Comparison of ENCODE assay signal across 24 cellular contexts in the genomic region with DNA sequence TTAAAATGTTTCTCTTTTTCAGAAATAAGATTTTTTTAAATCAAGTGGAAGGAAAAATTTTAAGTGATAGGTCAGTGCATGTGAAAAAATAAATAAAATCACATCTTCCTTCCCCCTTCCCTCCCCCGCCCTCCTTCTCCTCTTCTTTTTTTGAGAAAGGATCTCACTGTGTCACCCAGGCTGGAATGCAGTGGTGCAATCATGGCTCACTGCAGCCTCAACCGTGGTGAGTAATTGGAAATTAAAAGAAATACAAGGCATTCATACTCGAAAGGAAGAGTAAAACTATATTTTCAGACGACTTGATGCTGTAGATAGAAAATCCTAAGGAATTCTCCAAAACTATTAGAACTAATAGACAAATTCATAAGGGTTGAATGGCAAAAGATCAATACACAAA. TPM values are rescaled to one million over a fixed set of nuclear protein-coding genes. Genes with fewer than 3 reads are reported as not detected.
DNase-seq lines count a peak whose midpoint lies in the region; ATAC-seq, FAIRE-seq and TF ChIP-seq lines count a peak whose summit lies in the region.
"Had no signal": no experiment of that assay in that cellular context is flagged by ENCODE, and none has a peak within 500 bp of the region (broad histone marks: within the 10 kb centered on the region; RNA-seq: fewer than 3 reads in every experiment).

No MANE protein-coding gene starts in this region.

- H3K36me3 Mint-ChIP-seq in MCF 10A (ENCODE audit: insufficient read depth, unreplicated experiment) (no peaks in the 10 kb centered on the region), astrocyte (ENCODE audit: low read depth, unreplicated experiment) (no peaks in the 10 kb centered on the region)

- no peak for TF ChIP-seq CTCF in MCF 10A (IDR thresholded peaks at IDR 0.05; ENCODE audit: unreplicated experiment)
- TF ChIP-seq CTCF in breast epithelium (IDR thresholded peaks at IDR 0.05), result no peak
- TF ChIP-seq CTCF in astrocyte (IDR thresholded peaks at IDR 0.05; ENCODE audit: insufficient read depth, low read depth, low read length), result no peak
- no peak for TF ChIP-seq CTCF in fibroblast of pulmonary artery (IDR thresholded peaks at IDR 0.05; ENCODE audit: low read length, missing control alignments)

- no peak for FAIRE-seq in astrocyte (lab: Jason Lieb, UNC)

- H3K4me3 Mint-ChIP-seq in MCF 10A (ENCODE audit: unreplicated experiment) (no peak overlapping the region), astrocyte (ENCODE audit: unreplicated experiment) (no peak overlapping the region)
- H3K4me3 Mint-ChIP-seq: B cell; CD4-positive, alpha-beta T cell had no signal

- no peak for TF ChIP-seq POLR2A in breast epithelium (IDR thresholded peaks at IDR 0.05)

- DNase-seq in MCF 10A (ENCODE audit: unreplicated experiment), result peak; percentile 42
- DNase-seq in breast epithelium (ENCODE audit: low spot score in 2 of 2), result no peak
- no peak for DNase-seq in astrocyte (ENCODE audit: low read depth)
- DNase-seq in fibroblast of pulmonary artery (ENCODE audit: low read depth), result peak; percentile 6
- no peak for DNase-seq in stimulated activated CD8-positive, alpha-beta memory T cell treated with anti-CD3 and anti-CD28 coated beads, Interleukin-4, amount 100 ng/mL, for 48 hours
- no peak for DNase-seq in CD1c-positive myeloid dendritic cell (ENCODE audit: extremely low spot score)
- DNase-seq in NCI-H1930 (lab: John Stamatoyannopoulos, UW), result no peak
- DNase-seq: Caco-2; CD4-positive, alpha-beta T cell; GDM1; GOT3; MG63; NCI-H1092; NCI-H1436 treated with DMSO at 0.1 percent for 48 hours; NCI-H2029 treated with DMSO at 0.1 percent for 48 hours; NCI-H2171 treated with DMSO at 0.1 percent for 48 hours; NCI-H446 treated with DMSO at 0.1 percent for 48 hours; NCI-H69; Peyer's patch had no signal

- no peak overlapping the region for H3K9ac ChIP-seq in astrocyte (ENCODE audit: low read length)
- H3K9ac ChIP-seq: KMS-11 had no signal

- no peaks in the 10 kb centered on the region for H3K9me3 Mint-ChIP-seq in MCF 10A (ENCODE audit: unreplicated experiment)
- H3K9me3 Mint-ChIP-seq in astrocyte (ENCODE audit: unreplicated experiment), result no peaks in the 10 kb centered on the region
- H3K9me3 Mint-ChIP-seq: CD4-positive, alpha-beta T cell had no signal

- ATAC-seq in GM19035 (IDR thresholded peaks at IDR 0.05; ENCODE audit: unreplicated experiment), result no peak
- ATAC-seq: Right ventricle myocardium inferior had no signal

- BruUV-seq in MCF 10A (replicated peaks; lab: Mats Ljungman, UMichigan), result no TSS peak

- no peaks in the 10 kb centered on the region for H4K20me1 ChIP-seq in astrocyte (ENCODE audit: insufficient read depth, low read length)

- H3K27me3 ChIP-seq in breast epithelium (no peaks in the 10 kb centered on the region), astrocyte (ENCODE audit: insufficient read depth, low read length) (peaks cover 9% of the 10 kb centered on the region)
- H3K27me3 ChIP-seq: Peyer's patch had no signal

- H3K79me2 ChIP-seq in astrocyte (ENCODE audit: insufficient read depth, low read length), result no peaks in the 10 kb centered on the region

- H3K27ac ChIP-seq in breast epithelium (no peak overlapping the region), astrocyte (ENCODE audit: low read depth, low read length) (no peak overlapping the region)
- H3K27ac ChIP-seq: 22Rv1, KMS-11, Peyer's patch had no signal

- CTCF ChIA-PET in MCF 10A (lab: Yijun Ruan, JAX), result no interaction called here

- H2AFZ ChIP-seq in astrocyte (ENCODE audit: low read depth, low read length), result no peak overlapping the region

- H3K4me1 Mint-ChIP-seq in MCF 10A (ENCODE audit: insufficient read depth, unreplicated experiment), result peaks cover 13% of the 10 kb centered on the region
- peaks cover 39% of the 10 kb centered on the region for H3K4me1 Mint-ChIP-seq in astrocyte (ENCODE audit: low read depth, unreplicated experiment)
- H3K4me1 Mint-ChIP-seq: B cell had no signal

- intact Hi-C loops in MCF 10A (cut with micrococcal nuclease), result no loop called here
- intact Hi-C loops in breast epithelium (cut with DNase I; ENCODE audit: low total_unique reads), result no loop called here

- H3K4me1 ChIP-seq in breast epithelium (no peaks in the 10 kb centered on the region), astrocyte (ENCODE audit: insufficient read depth, low read length) (no peaks in the 10 kb centered on the region)
- H3K4me1 ChIP-seq: Caco-2, Peyer's patch had no signal

- H3K4me3 ChIP-seq in breast epithelium (no peak overlapping the region), astrocyte (ENCODE audit: insufficient read depth, low read depth, low read length) (no peak overlapping the region), fibroblast of pulmonary artery (replicated peaks; ENCODE audit: low read depth, low read length) (no peak overlapping the region)
- H3K4me3 ChIP-seq: MG63, Peyer's patch had no signal

- no peaks in the 10 kb centered on the region for H3K27me3 Mint-ChIP-seq in MCF 10A (ENCODE audit: insufficient read depth, unreplicated experiment)
- H3K27me3 Mint-ChIP-seq in astrocyte (ENCODE audit: low read depth, unreplicated experiment), result peaks cover 2% of the 10 kb centered on the region

- H3K27ac Mint-ChIP-seq in MCF 10A (ENCODE audit: low read depth, unreplicated experiment) (no peak overlapping the region), astrocyte (ENCODE audit: unreplicated experiment) (peak overlapping the region; percentile 95)
- H3K27ac Mint-ChIP-seq: B cell; CD4-positive, alpha-beta T cell had no signal

- H3K36me3 ChIP-seq in breast epithelium (no peaks in the 10 kb centered on the region), astrocyte (ENCODE audit: insufficient read depth, low read length) (no peaks in the 10 kb centered on the region)
- H3K36me3 ChIP-seq: MG63, Peyer's patch had no signal

- no peak overlapping the region for H3K4me2 ChIP-seq in astrocyte (ENCODE audit: low read length)
- H3K4me2 ChIP-seq: KMS-11 had no signal

- no peaks in the 10 kb centered on the region for H3K9me3 ChIP-seq in breast epithelium
- H3K9me3 ChIP-seq in astrocyte (ENCODE audit: insufficient read depth, low read depth, low read length), result no peaks in the 10 kb centered on the region
- H3K9me3 ChIP-seq: Caco-2, MG63, Peyer's patch had no signal

- POLR2A ChIA-PET in MCF 10A (lab: Yijun Ruan, JAX), result interaction anchor here (0.9 kb wide), 1 partner anchor 11 kb away, joined by 3 read pairs; no protein-coding TSS in a partner anchor

RNA-seq across cellular contexts. Expression of a gene that starts 16.9 kb away (rescaled TPM):
- 12.9 and 13.0 TPM in 2 replicates for total RNA-seq in MCF 10A (2022)
- 10 to 100 TPM in 2 of 3 donors, under 1 TPM in 1; 0.96 to 12.1 (median 10.8) TPM for total RNA-seq in breast epithelium
- total RNA-seq in astrocyte, result 1.8 and 5.7 TPM in 2 replicates

Comparison
In these comparisons a context has a peak if more than half of its experiments do, and no peak if none do; other contexts are left out.
1. DNase-seq: peak in MCF 10A (single experiment) and fibroblast of pulmonary artery (single experiment); none in breast epithelium (0 of 2), astrocyte (single experiment), stimulated activated CD8-positive, alpha-beta memory T cell treated with anti-CD3 and anti-CD28 coated beads, Interleukin-4, amount 100 ng/mL, for 48 hours (single experiment), CD1c-positive myeloid dendritic cell (single experiment) and NCI-H1930 (0 of 2).